Comparison of ENCODE assay signal across 15 cellular contexts in the genomic region with DNA sequence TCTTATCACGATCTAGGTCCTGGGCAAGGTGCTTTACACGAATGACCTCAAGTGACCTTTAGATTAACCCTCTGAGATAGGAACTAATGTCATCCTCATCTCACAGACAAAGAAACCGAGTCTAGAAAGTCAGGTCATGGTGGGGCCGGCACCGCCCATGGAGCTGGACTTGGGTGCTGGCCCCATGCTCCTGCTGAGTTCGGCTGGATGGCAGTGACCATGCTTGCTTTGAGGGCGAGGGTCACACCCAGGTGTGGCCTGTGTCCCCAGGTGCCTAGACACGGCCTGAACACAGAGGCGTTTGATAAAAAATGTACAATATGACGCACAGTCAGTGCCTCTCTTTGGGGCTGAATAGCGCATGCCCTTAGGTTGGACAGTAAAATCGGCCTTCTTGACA. TPM values are rescaled to one million over a fixed set of nuclear protein-coding genes. Genes with fewer than 3 reads are reported as not detected.
"Had no signal": no experiment of that assay in that cellular context is flagged by ENCODE, and none has a peak within 500 bp of the region (broad histone marks: within the 10 kb centered on the region; RNA-seq: fewer than 3 reads in every experiment).

No MANE protein-coding gene starts in this region.

- DNase-seq: activated CD4-positive, CD25-positive, alpha-beta regulatory T cell treated with anti-CD3 and anti-CD28 coated beads, Interleukin-2, amount 50 U/mL, for 72 hours; activated naive CD4-positive, alpha-beta T cell treated with Interleukin-2 at 50 U/mL for 16 hours; activated T-cell treated with anti-CD3 and anti-CD28 coated beads for 4 hours; anterior cingulate cortex; left colon; mucosa of descending colon; nucleus accumbens; SK-N-SH; stimulated activated naive CD4-positive, alpha-beta T cell; T-cell; T-helper 9 cell had no signal

- H3K36me3 Mint-ChIP-seq: T-cell had no signal

- H3K9me3 Mint-ChIP-seq: nephron, T-cell had no signal

- H3K9ac ChIP-seq: SK-N-SH had no signal

- H3K4me3 ChIP-seq: mucosa of descending colon had no signal

- H3K4me3 Mint-ChIP-seq: activated T-helper 17 cell treated with anti-CD3 and anti-CD28 coated beads, Interleukin-2, amount 50 U/mL, for 72 hours; T-cell had no signal

- H3K4me2 ChIP-seq: SK-N-SH had no signal

- ATAC-seq: activated T-helper 17 cell treated with anti-CD3 and anti-CD28 coated beads, Interleukin-2, amount 50 U/mL, for 72 hours; left colon; mucosa of descending colon; Right ventricle myocardium inferior; T-cell had no signal

- H3K4me1 Mint-ChIP-seq: activated T-helper 17 cell treated with anti-CD3 and anti-CD28 coated beads, Interleukin-2, amount 50 U/mL, for 72 hours had no signal

- H3K27ac Mint-ChIP-seq: activated T-helper 17 cell treated with anti-CD3 and anti-CD28 coated beads, Interleukin-2, amount 50 U/mL, for 72 hours; T-cell had no signal

- H3K9me3 ChIP-seq: mucosa of descending colon, SK-N-SH had no signal

RNA-seq across cellular contexts. Expression of gene COL4A2, which starts 26.8 kb away (rescaled TPM):
- total RNA-seq: activated CD8-positive, alpha-beta memory T cell treated with anti-CD3 and anti-CD28 coated beads for 36 hours had no signal

RNA-seq across cellular contexts. Expression of gene COL4A1, which starts 26.9 kb away (rescaled TPM):
- total RNA-seq: activated CD8-positive, alpha-beta memory T cell treated with anti-CD3 and anti-CD28 coated beads for 36 hours; activated T-helper 17 cell treated with anti-CD3 and anti-CD28 coated beads, Interleukin-2, amount 50 U/mL, for 72 hours had no signal
